1 cellular context compared by ENCODE assay signal in the genomic region with DNA sequence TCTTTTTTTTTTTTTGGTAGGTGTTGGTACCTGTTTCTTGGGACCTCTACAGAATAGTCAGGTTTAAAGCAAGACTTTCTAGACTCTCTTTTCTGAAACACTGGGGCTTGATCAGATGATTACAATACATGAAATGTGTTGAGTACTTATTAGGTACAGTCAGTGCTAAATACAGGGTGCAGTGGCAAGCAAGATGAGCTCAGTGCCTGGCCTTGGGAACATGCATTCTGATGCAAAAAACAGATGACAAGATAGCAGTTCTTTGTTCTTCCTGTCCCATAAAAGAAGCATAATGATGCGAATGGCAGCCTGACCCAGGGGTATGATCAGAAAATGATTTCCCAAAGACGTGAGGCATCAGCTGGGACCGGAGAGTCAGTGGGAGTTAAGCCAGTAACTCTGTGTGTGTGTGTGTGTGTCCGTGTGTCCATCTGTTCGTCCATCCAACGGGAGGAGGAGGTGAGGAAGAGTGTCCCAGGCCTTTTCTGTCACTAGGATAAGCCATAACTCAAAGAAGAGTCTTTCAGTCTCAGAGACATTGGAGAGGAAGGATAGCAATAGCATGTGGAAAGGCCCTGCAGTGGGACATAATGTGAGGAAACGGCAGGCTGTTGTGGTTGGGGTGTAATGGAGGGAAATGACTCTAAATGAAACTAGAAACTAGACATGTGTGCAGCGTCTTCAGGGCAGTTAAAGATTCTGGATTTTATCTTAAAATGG.
TF ChIP-seq lines count a peak whose summit lies in the region.

No MANE protein-coding gene starts in this region.

TF ChIP-seq in WTC11, 78 proteins besides CTCF, POLR2A, EP300 and RAD21:
- TF ChIP-seq, protein P1, sequence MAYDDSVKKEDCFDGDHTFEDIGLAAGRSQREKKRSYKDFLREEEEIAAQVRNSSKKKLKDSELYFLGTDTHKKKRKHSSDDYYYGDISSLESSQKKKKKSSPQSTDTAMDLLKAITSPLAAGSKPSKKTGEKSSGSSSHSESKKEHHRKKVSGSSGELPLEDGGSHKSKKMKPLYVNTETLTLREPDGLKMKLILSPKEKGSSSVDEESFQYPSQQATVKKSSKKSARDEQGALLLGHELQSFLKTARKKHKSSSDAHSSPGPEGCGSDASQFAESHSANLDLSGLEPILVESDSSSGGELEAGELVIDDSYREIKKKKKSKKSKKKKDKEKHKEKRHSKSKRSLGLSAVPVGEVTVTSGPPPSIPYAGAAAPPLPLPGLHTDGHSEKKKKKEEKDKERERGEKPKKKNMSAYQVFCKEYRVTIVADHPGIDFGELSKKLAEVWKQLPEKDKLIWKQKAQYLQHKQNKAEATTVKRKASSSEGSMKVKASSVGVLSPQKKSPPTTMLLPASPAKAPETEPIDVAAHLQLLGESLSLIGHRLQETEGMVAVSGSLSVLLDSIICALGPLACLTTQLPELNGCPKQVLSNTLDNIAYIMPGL (CRISPR knock-in tag; IDR thresholded peaks at IDR 0.05): no peak
- TF ChIP-seq GTF2I (CRISPR knock-in tag; conservative IDR thresholded peaks at IDR 0.05) (no peak), NR1H2 (CRISPR knock-in tag; IDR thresholded peaks at IDR 0.05) (no peak), ATF2 (CRISPR knock-in tag; IDR thresholded peaks at IDR 0.05; ENCODE audit: borderline replicate concordance, low read depth) (no peak), ZBTB21 (CRISPR knock-in tag; IDR thresholded peaks at IDR 0.05; ENCODE audit: borderline replicate concordance) (no peak), ZNF138 (CRISPR knock-in tag; conservative IDR thresholded peaks at IDR 0.05) (no peak), ATF1 (CRISPR knock-in tag; IDR thresholded peaks at IDR 0.05) (no peak), ZNF423 (CRISPR knock-in tag; IDR thresholded peaks at IDR 0.05) (no peak), ELF4 (CRISPR knock-in tag; IDR thresholded peaks at IDR 0.05; ENCODE audit: low read depth) (no peak), CREB1 (CRISPR knock-in tag; IDR thresholded peaks at IDR 0.05) (no peak), ZNF416 (CRISPR knock-in tag; IDR thresholded peaks at IDR 0.05) (no peak), SP1 (CRISPR knock-in tag; conservative IDR thresholded peaks at IDR 0.05) (no peak), OVOL2 (CRISPR knock-in tag; IDR thresholded peaks at IDR 0.05; ENCODE audit: borderline replicate concordance) (no peak), TEAD4 (CRISPR knock-in tag; IDR thresholded peaks at IDR 0.05) (no peak)
- TF ChIP-seq, protein P2, sequence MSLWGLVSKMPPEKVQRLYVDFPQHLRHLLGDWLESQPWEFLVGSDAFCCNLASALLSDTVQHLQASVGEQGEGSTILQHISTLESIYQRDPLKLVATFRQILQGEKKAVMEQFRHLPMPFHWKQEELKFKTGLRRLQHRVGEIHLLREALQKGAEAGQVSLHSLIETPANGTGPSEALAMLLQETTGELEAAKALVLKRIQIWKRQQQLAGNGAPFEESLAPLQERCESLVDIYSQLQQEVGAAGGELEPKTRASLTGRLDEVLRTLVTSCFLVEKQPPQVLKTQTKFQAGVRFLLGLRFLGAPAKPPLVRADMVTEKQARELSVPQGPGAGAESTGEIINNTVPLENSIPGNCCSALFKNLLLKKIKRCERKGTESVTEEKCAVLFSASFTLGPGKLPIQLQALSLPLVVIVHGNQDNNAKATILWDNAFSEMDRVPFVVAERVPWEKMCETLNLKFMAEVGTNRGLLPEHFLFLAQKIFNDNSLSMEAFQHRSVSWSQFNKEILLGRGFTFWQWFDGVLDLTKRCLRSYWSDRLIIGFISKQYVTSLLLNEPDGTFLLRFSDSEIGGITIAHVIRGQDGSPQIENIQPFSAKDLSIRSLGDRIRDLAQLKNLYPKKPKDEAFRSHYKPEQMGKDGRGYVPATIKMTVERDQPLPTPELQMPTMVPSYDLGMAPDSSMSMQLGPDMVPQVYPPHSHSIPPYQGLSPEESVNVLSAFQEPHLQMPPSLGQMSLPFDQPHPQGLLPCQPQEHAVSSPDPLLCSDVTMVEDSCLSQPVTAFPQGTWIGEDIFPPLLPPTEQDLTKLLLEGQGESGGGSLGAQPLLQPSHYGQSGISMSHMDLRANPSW (CRISPR knock-in tag; conservative IDR thresholded peaks at IDR 0.05; ENCODE audit: low read depth): no peak
